34 cellular contexts compared by ENCODE assay signal in genomic region chr9:125455132-125455531, GRCh38.
"Had no signal": no experiment of that assay in that cellular context is flagged by ENCODE, and none has a peak within 500 bp of the region (broad histone marks: within the 10 kb centered on the region; RNA-seq: fewer than 3 reads in every experiment).

No MANE protein-coding gene starts in this region.

- H3K4me3 ChIP-seq: MG63 had no signal

- H3K27me3 ChIP-seq: MG63 had no signal

- DNase-seq: Karpas-422, Kasumi-1, MG63, MM.1S, MV-4-11, NCI-H1048, NCI-H1092, NCI-H1092 treated with DMSO at 0.1 percent for 48 hours, NCI-H1105, NCI-H1105 treated with DMSO at 0.1 percent for 48 hours, NCI-H1417, NCI-H1417 treated with DMSO at 0.1 percent for 48 hours, NCI-H1436, NCI-H1436 treated with DMSO at 0.1 percent for 48 hours, NCI-H146, NCI-H1694, NCI-H1694 treated with DMSO at 0.1 percent for 48 hours, NCI-H187, NCI-H187 treated with DMSO at 0.1 percent for 48 hours, NCI-H1930, NCI-H2029, NCI-H2029 treated with DMSO at 0.1 percent for 48 hours, NCI-H2081, NCI-H2081 treated with DMSO at 0.1 percent for 48 hours, NCI-H2107, NCI-H2171, NCI-H2171 treated with DMSO at 0.1 percent for 48 hours, NCI-H2227 treated with DMSO at 0.1 percent for 48 hours, NCI-H226, NCI-H345, NCI-H446, NCI-H446 treated with DMSO at 0.1 percent for 48 hours, NCI-H510A, NCI-H510A treated with DMSO at 0.1 percent for 48 hours had no signal
